In genomic region chr3:69410301-69410700, GRCh38 we compare ENCODE assay signal across 8 cellular contexts. TPM values are rescaled to one million over a fixed set of nuclear protein-coding genes. Genes with fewer than 3 reads are reported as not detected.
DNase-seq lines count a peak whose midpoint lies in the region; ATAC-seq and TF ChIP-seq lines count a peak whose summit lies in the region.

No MANE protein-coding gene starts in this region.

- ATAC-seq in GM23338 (peak; percentile 89), T-helper 17 cell (peak; percentile 89)

- H3K9me2 ChIP-seq in GM23338 (ENCODE audit: insufficient read depth) = no peaks in the 10 kb centered on the region
- H3K9me2 ChIP-seq in hepatocyte (replicated peaks; ENCODE audit: insufficient read depth) = no peaks in the 10 kb centered on the region

- no peaks in the 10 kb centered on the region for H4K20me1 ChIP-seq in GM23338 (replicated peaks; ENCODE audit: insufficient read depth)
- no peaks in the 10 kb centered on the region for H4K20me1 ChIP-seq in hepatocyte (ENCODE audit: insufficient read depth, poor library complexity, severe bottlenecking)

- H3K27me3 ChIP-seq in GM23338 (ENCODE audit: insufficient read depth) (no peaks in the 10 kb centered on the region), hepatocyte (no peaks in the 10 kb centered on the region)

- H3F3A ChIP-seq in GM23338 (replicated peaks; ENCODE audit: low read depth) = no peaks in the 10 kb centered on the region

- H3K4me2 ChIP-seq in GM23338 (no peak overlapping the region), hepatocyte (no peak overlapping the region)

- no peaks in the 10 kb centered on the region for H3K79me2 ChIP-seq in GM23338 (replicated peaks; ENCODE audit: insufficient read depth)
- no peaks in the 10 kb centered on the region for H3K79me2 ChIP-seq in hepatocyte

- H3K36me3 ChIP-seq in GM23338 (ENCODE audit: insufficient read depth) (no peaks in the 10 kb centered on the region), hepatocyte (replicated peaks; ENCODE audit: insufficient read depth, low read depth) (no peaks in the 10 kb centered on the region)

- H3K4me1 Mint-ChIP-seq in GM23338 = peaks cover 19% of the 10 kb centered on the region; the same call in 2 of the 3 replicates
- peaks cover 9% of the 10 kb centered on the region for H3K4me1 Mint-ChIP-seq in T-helper 17 cell

- H3K4me3 Mint-ChIP-seq in GM23338 (no peak overlapping the region), T-helper 17 cell (no peak overlapping the region)

- H3K27ac ChIP-seq in GM23338 (ENCODE audit: low read depth) = no peak overlapping the region
- H3K27ac ChIP-seq in hepatocyte = no peak overlapping the region

- H3K4me1 ChIP-seq in GM23338 (ENCODE audit: insufficient read depth) (peaks cover 12% of the 10 kb centered on the region; the same call in 1 of the 2 replicates), hepatocyte (ENCODE audit: insufficient read depth) (no peaks in the 10 kb centered on the region)

- no peaks in the 10 kb centered on the region for H3K36me3 Mint-ChIP-seq in GM23338 (ENCODE audit: low read depth)
- H3K36me3 Mint-ChIP-seq in T-helper 17 cell (ENCODE audit: low read depth) = peaks cover 5% of the 10 kb centered on the region

- TF ChIP-seq CTCF in GM10266 (IDR thresholded peaks at IDR 0.05; ENCODE audit: control insufficient read depth, insufficient read depth, low read depth, missing control alignments) = peak; percentile 92
- TF ChIP-seq CTCF in GM23338 (conservative IDR thresholded peaks at IDR 0.05; ENCODE audit: low read depth in 2 of 2) = peak; percentile 72 to 87
- TF ChIP-seq CTCF in LNCaP clone FGC (IDR thresholded peaks at IDR 0.05; ENCODE audit: control insufficient read depth, extremely low read depth, insufficient read depth) = peak; percentile 91
- TF ChIP-seq CTCF in hepatocyte (IDR thresholded peaks at IDR 0.05; ENCODE audit: poor library complexity) = peak; percentile 85

- DNase-seq in GM10266 (ENCODE audit: extremely low spot score) = peak; percentile 57
- DNase-seq in GM23338 (ENCODE audit: low spot score) = peak; percentile 73
- DNase-seq in LNCaP clone FGC (ENCODE audit: low read depth) = no peak
- DNase-seq in T-helper 17 cell = peak; percentile 16 to 47 (median 22)
- peak in 47 of 58 donors; percentile 4 to 77 (median 49) for DNase-seq in anterior cingulate cortex (lab: John Stamatoyannopoulos, UW)
- peak; percentile 75 for DNase-seq in hepatocyte (ENCODE audit: low spot score)
- DNase-seq in smooth muscle cell of the brain vasculature (ENCODE audit: low read depth, low spot score) = peak; percentile 31
- DNase-seq in mesenteric fat pad (ENCODE audit: low spot score) = no peak

- H3K9me3 ChIP-seq in T-helper 17 cell (ENCODE audit: control insufficient read depth, low read length, poor library complexity, severe bottlenecking) = no peaks in the 10 kb centered on the region
- H3K9me3 ChIP-seq in hepatocyte (ENCODE audit: low read depth) = no peaks in the 10 kb centered on the region

- H3K27me3 Mint-ChIP-seq in GM23338 (ENCODE audit: insufficient read depth, low read depth, poor library complexity) (peaks cover 2% of the 10 kb centered on the region), T-helper 17 cell (peaks cover 40% of the 10 kb centered on the region)

- peaks cover under 1% of the 10 kb centered on the region; the same call in 1 of the 3 replicates for H3K9me3 Mint-ChIP-seq in GM23338

- H2AFZ ChIP-seq in GM23338 (no peak overlapping the region), hepatocyte (no peak overlapping the region)

- no peak overlapping the region for H3K27ac Mint-ChIP-seq in GM23338
- no peak overlapping the region for H3K27ac Mint-ChIP-seq in T-helper 17 cell

- H3K4me3 ChIP-seq in GM23338 = no peak overlapping the region
- no peak overlapping the region for H3K4me3 ChIP-seq in LNCaP clone FGC (ENCODE audit: low read depth, low read length)
- no peak overlapping the region for H3K4me3 ChIP-seq in hepatocyte

- WGBS in hepatocyte (ENCODE audit: low lambda C conversion rate, missing lambda C conversion rate) = 41% methylated on average over 8 of the region's 8 CpGs

TF ChIP-seq in GM23338, 12 proteins besides CTCF, POLR2A, EP300 and RAD21:
- TF ChIP-seq ZNF114 (CRISPR knock-in tag; IDR thresholded peaks at IDR 0.05) (no peak), CREB1 (CRISPR knock-in tag; IDR thresholded peaks at IDR 0.05; ENCODE audit: low read depth) (no peak), ZNF331 (CRISPR knock-in tag; IDR thresholded peaks at IDR 0.05; ENCODE audit: low read depth) (no peak), POLR2AphosphoS5 (IDR thresholded peaks at IDR 0.05; ENCODE audit: low read depth) (no peak), REST (IDR thresholded peaks at IDR 0.05; ENCODE audit: unreplicated experiment) (no peak)

RNA-seq across cellular contexts. Expression of gene FRMD4B, which starts 24.4 kb away (rescaled TPM):
- 6.4 and 8.6 TPM in 2 replicates for total RNA-seq in GM23338 (2014; rRNA removed; shearing (Covaris generic))
- polyA plus RNA-seq in GM23338 (2016; fragmentation: Nextera tagmentation; extraction: Ambion mirVana) (12.8 TPM in 2 replicates), hepatocyte (10.8 and 12.1 TPM in 2 replicates)
- total RNA-seq in T-helper 17 cell (10 to 100 TPM; 25.6 to 36.6 TPM), hepatocyte (20.7 and 28.1 TPM in 2 replicates), mesenteric fat pad (30.5 TPM)

Comparison
In these comparisons a context has a peak if more than half of its experiments do, and no peak if none do; other contexts are left out.
1. DNase-seq: peak in GM10266 (single experiment), GM23338 (single experiment), T-helper 17 cell (3 of 3), anterior cingulate cortex (47 of 58), hepatocyte (single experiment) and smooth muscle cell of the brain vasculature (single experiment); none in LNCaP clone FGC (single experiment) and mesenteric fat pad (single experiment).
2. Peak in every context shown above with its lines, with median percentiles within 50 percentile points of each other: CTCF ChIP-seq.